ENCODE assay signal across 24 cellular contexts in genomic region chr11:78927511-78927910, GRCh38.
DNase-seq lines count a peak whose midpoint lies in the region; ATAC-seq and TF ChIP-seq lines count a peak whose summit lies in the region.
"Had no signal": no experiment of that assay in that cellular context is flagged by ENCODE, and none has a peak within 500 bp of the region (broad histone marks: within the 10 kb centered on the region; RNA-seq: fewer than 3 reads in every experiment).

No MANE protein-coding gene starts in this region.

- H3K27ac Mint-ChIP-seq in nephron, result peak overlapping the region in 2 of 3 experiments; percentile 37 to 88
- H3K27ac Mint-ChIP-seq: CD4-positive, CD25-positive, alpha-beta regulatory T cell had no signal

- H3K27me3 Mint-ChIP-seq in nephron (ENCODE audit: low read depth), result no peaks in the 10 kb centered on the region

- H3K36me3 Mint-ChIP-seq in nephron (ENCODE audit: low read depth), result peaks cover 9% of the 10 kb centered on the region
- H3K36me3 Mint-ChIP-seq: CD4-positive, CD25-positive, alpha-beta regulatory T cell; IgD-negative memory B cell had no signal

- no peak overlapping the region for H3K4me3 Mint-ChIP-seq in nephron
- H3K4me3 Mint-ChIP-seq: CD4-positive, CD25-positive, alpha-beta regulatory T cell; IgD-negative memory B cell had no signal

- no peaks in the 10 kb centered on the region for H3K9me3 Mint-ChIP-seq in nephron
- H3K9me3 Mint-ChIP-seq: CD4-positive, CD25-positive, alpha-beta regulatory T cell; IgD-negative memory B cell had no signal

- intact Hi-C loops in left cardiac atrium (cut with DNase I) (no loop called here), cardiac septum (cut with DNase I) (no loop called here)

- H3K4me1 Mint-ChIP-seq in nephron, result peaks cover 48% of the 10 kb centered on the region
- H3K4me1 Mint-ChIP-seq: CD4-positive, CD25-positive, alpha-beta regulatory T cell; IgD-negative memory B cell had no signal

- DNase-seq in DMS79 treated with DMSO at 0.1 percent for 48 hours (lab: John Stamatoyannopoulos, UW) (peak; percentile 72), NCI-H2029 (lab: John Stamatoyannopoulos, UW) (peak; percentile 34), NCI-H510A (lab: John Stamatoyannopoulos, UW) (peak; percentile 25), left cardiac atrium (no peak), cardiac septum (ENCODE audit: low spot score) (no peak), NCI-H2081 (lab: John Stamatoyannopoulos, UW) (no peak)
- DNase-seq: BE2C; CD4-positive, CD25-positive, alpha-beta regulatory T cell; DND-41; GOT3; Karpas-422; MV-4-11; NCI-H1417 treated with DMSO at 0.1 percent for 48 hours; NCI-H1930; NCI-H524 treated with DMSO at 0.1 percent for 48 hours; PC-9; RPMI8226; SHP77 treated with DMSO at 0.1 percent for 48 hours; SK-N-SH; T-helper 2 cell had no signal

- ATAC-seq in GM18909 (IDR thresholded peaks at IDR 0.05; ENCODE audit: poor library complexity, unreplicated experiment) (no peak), left cardiac atrium (no peak)
- ATAC-seq: A549 had no signal

- no peak for TF ChIP-seq CTCF in nephron (IDR thresholded peaks at IDR 0.05; ENCODE audit: unreplicated experiment in 3 of 3)

Comparison
In these comparisons a context has a peak if more than half of its experiments do, and no peak if none do; other contexts are left out.
1. DNase-seq: peak in DMS79 treated with DMSO at 0.1 percent for 48 hours (single experiment), NCI-H2029 (single experiment) and NCI-H510A (single experiment); none in left cardiac atrium (single experiment), cardiac septum (single experiment) and NCI-H2081 (0 of 2).